In genomic region chrX:23785564-23785963, GRCh38 we compare ENCODE assay signal across 10 cellular contexts. TPM values are rescaled to one million over a fixed set of nuclear protein-coding genes. Genes with fewer than 3 reads are reported as not detected.
A peak's percentile ranks its signal among the peaks of the same experiment; 100 is the strongest.
DNase-seq lines count a peak whose midpoint lies in the region; ATAC-seq and TF ChIP-seq lines count a peak whose summit lies in the region.
"Had no signal": no experiment of that assay in that cellular context is flagged by ENCODE, and none has a peak within 500 bp of the region (broad histone marks: within the 10 kb centered on the region; RNA-seq: fewer than 3 reads in every experiment).

No MANE protein-coding gene starts in this region.

- H3K79me2 ChIP-seq in mammary epithelial cell (ENCODE audit: insufficient read depth, low read length): peaks cover 17% of the 10 kb centered on the region

- TF ChIP-seq CTCF in mammary epithelial cell (conservative IDR thresholded peaks at IDR 0.05 in 1 of 2, IDR thresholded peaks at IDR 0.05 in 1 of 2; ENCODE audit: extremely low read depth in 1 of 2, insufficient read depth in 1 of 2, low read depth in 1 of 2, low read length in 2 of 2): no peak
- TF ChIP-seq CTCF in right lobe of liver (IDR thresholded peaks at IDR 0.05): no peak
- TF ChIP-seq CTCF in tibial artery (IDR thresholded peaks at IDR 0.05): no peak

- H3K27ac Mint-ChIP-seq in activated T-cell treated with anti-CD3 and anti-CD28 coated beads, Interleukin-2, amount 50 U/mL, for 24 hours: peak overlapping the region; percentile 98

- ATAC-seq in right lobe of liver (no peak), HG03565 (IDR thresholded peaks at IDR 0.05; ENCODE audit: unreplicated experiment) (no peak)

- H3K27me3 ChIP-seq in mammary epithelial cell (ENCODE audit: insufficient read depth, low read length) (no peaks in the 10 kb centered on the region), right lobe of liver (no peaks in the 10 kb centered on the region), tibial artery (no peaks in the 10 kb centered on the region)

- H4K20me1 ChIP-seq in mammary epithelial cell (ENCODE audit: insufficient read depth, low read length): no peaks in the 10 kb centered on the region

- CTCF ChIA-PET in mammary epithelial cell (lab: Charles Lee; ENCODE audit: low non-redundant PET): no interaction called here

- no TSS peak for BruUV-seq in mammary epithelial cell (replicated peaks; lab: Mats Ljungman, UMichigan)

- H3K4me2 ChIP-seq in mammary epithelial cell (ENCODE audit: insufficient read depth, low read depth, low read length): peak overlapping the region; percentile 79

- peaks cover 23% of the 10 kb centered on the region for H3K4me1 ChIP-seq in mammary epithelial cell (ENCODE audit: insufficient read depth, low read length)
- peaks cover 0 to 10% (median 3%) of the 10 kb centered on the region in 4 donors for H3K4me1 ChIP-seq in right lobe of liver
- H3K4me1 ChIP-seq in tibial artery: peaks cover 0 to 3% (median 0%) of the 10 kb centered on the region in 4 donors

- H3K4me3 Mint-ChIP-seq in activated T-cell treated with anti-CD3 and anti-CD28 coated beads, Interleukin-2, amount 50 U/mL, for 24 hours: peak overlapping the region; percentile 89

- 68% methylated on average over 2 of the region's 2 CpGs for WGBS in mammary epithelial cell (ENCODE audit: low coverage, missing lambda C conversion rate)
- 43% methylated on average over 2 of the region's 2 CpGs for WGBS in right lobe of liver (ENCODE audit: insufficient coverage, low coverage, low lambda C conversion rate, missing lambda C conversion rate)

- no peaks in the 10 kb centered on the region for H3K9me3 ChIP-seq in mammary epithelial cell (replicated peaks; ENCODE audit: insufficient read depth, low read length)
- H3K9me3 ChIP-seq in right lobe of liver: no peaks in the 10 kb centered on the region
- no peaks in the 10 kb centered on the region for H3K9me3 ChIP-seq in tibial artery

- H3K36me3 Mint-ChIP-seq in activated T-cell treated with anti-CD3 and anti-CD28 coated beads, Interleukin-2, amount 50 U/mL, for 24 hours (ENCODE audit: low read depth): peaks cover 35% of the 10 kb centered on the region

- no peaks in the 10 kb centered on the region for H3K9me3 Mint-ChIP-seq in activated T-cell treated with anti-CD3 and anti-CD28 coated beads, Interleukin-2, amount 50 U/mL, for 24 hours

- intact Hi-C loops in mammary epithelial cell (cut with micrococcal nuclease) (loop anchor here (10.0 kb wide), 1 partner anchor 239 kb away; the partner anchor contains the start of gene KLHL15), right lobe of liver (cut with DNase I) (no loop called here), tibial artery (cut with DNase I; ENCODE audit: low total_unique reads) (no loop called here)

- H3K27ac ChIP-seq in mammary epithelial cell (ENCODE audit: insufficient read depth, low read depth, low read length) (no peak overlapping the region), right lobe of liver (peak overlapping the region; percentile 24 to 94 (median 92)), tibial artery (peak overlapping the region; percentile 31 to 94)

- dilution Hi-C loops in mammary epithelial cell (cut with HindIII; ENCODE audit: low sequenced_read_pairs): no loop called here

- H3K9ac ChIP-seq in mammary epithelial cell (ENCODE audit: insufficient read depth, low read length): no peak overlapping the region

- TF ChIP-seq POLR2A in right lobe of liver (IDR thresholded peaks at IDR 0.05): no peak

- H3K36me3 ChIP-seq in mammary epithelial cell (ENCODE audit: insufficient read depth, low read length) (no peaks in the 10 kb centered on the region), right lobe of liver (peaks cover 0 to 13% (median 0%) of the 10 kb centered on the region in 4 donors), tibial artery (peaks cover 0 to 9% (median 9%) of the 10 kb centered on the region in 3 donors)

- H3K4me1 Mint-ChIP-seq in activated T-cell treated with anti-CD3 and anti-CD28 coated beads, Interleukin-2, amount 50 U/mL, for 24 hours (ENCODE audit: low read depth): peaks cover 38% of the 10 kb centered on the region

- peaks cover 5% of the 10 kb centered on the region for H3K27me3 Mint-ChIP-seq in activated T-cell treated with anti-CD3 and anti-CD28 coated beads, Interleukin-2, amount 50 U/mL, for 24 hours

- in situ Hi-C loops in mammary epithelial cell (cut with MboI; ENCODE audit: low sequenced_read_pairs in 2 of 2): no loop called here

- no peak overlapping the region for H2AFZ ChIP-seq in mammary epithelial cell (ENCODE audit: low read depth, low read length)

- DNase-seq in activated T-cell treated with anti-CD3 and anti-CD28 coated beads, Interleukin-2, amount 50 U/mL, for 24 hours: no peak
- DNase-seq in activated T-cell treated with anti-CD3 and anti-CD28 coated beads for 4 hours (no peak), mammary epithelial cell (no peak), right lobe of liver (no peak), tibial artery (no peak), GM03348 (ENCODE audit: low spot score) (no peak), mesenteric fat pad (ENCODE audit: low spot score) (no peak)
- DNase-seq: NCI-H1105, RPMI8226 had no signal

- H3K4me3 ChIP-seq in mammary epithelial cell (replicated peaks in 1 of 3; ENCODE audit: insufficient read depth in 1 of 3, low read depth in 2 of 3, low read length in 3 of 3) (no peak overlapping the region), right lobe of liver (peak overlapping the region in 2 of 3 donors; percentile 63 to 67), tibial artery (peak overlapping the region; percentile 72 to 80)

RNA-seq across cellular contexts. Expression of gene SAT1, which starts 2.6 kb away (rescaled TPM):
- total RNA-seq in mammary epithelial cell: 100 to 1,000 TPM; 453 to 593 TPM
- polyA plus RNA-seq in mammary epithelial cell: 296 TPM
- 156 TPM for polyA minus RNA-seq in mammary epithelial cell
- 100 to 1,000 TPM; 215 to 640 (median 291) TPM for total RNA-seq in right lobe of liver
- 859 TPM for total RNA-seq in mesenteric fat pad

RNA-seq across cellular contexts. Expression of gene ACOT9, which starts 42.5 kb away (rescaled TPM):
- total RNA-seq in mammary epithelial cell: 10 to 100 TPM; 57.8 to 74.1 TPM
- 45.4 TPM for polyA plus RNA-seq in mammary epithelial cell
- polyA minus RNA-seq in mammary epithelial cell: 50.8 TPM
- total RNA-seq in right lobe of liver: 10 to 100 TPM in 5 of 6 experiments, 1 to 10 TPM in 1; 8.9 to 20.2 (median 14.6) TPM
- total RNA-seq in mesenteric fat pad: 52.0 TPM

Comparison
In these comparisons a context has a peak if more than half of its experiments do, and no peak if none do; other contexts are left out.
1. H3K4me3 ChIP-seq: peak in right lobe of liver (2 of 3) and tibial artery (2 of 2); none in mammary epithelial cell (0 of 3).